Comparison of ENCODE assay signal across 37 cellular contexts in genomic region chr17:9845306-9845705, GRCh38. TPM values are rescaled to one million over a fixed set of nuclear protein-coding genes. Genes with fewer than 3 reads are reported as not detected.
"Had no signal": no experiment of that assay in that cellular context is flagged by ENCODE, and none has a peak within 500 bp of the region (broad histone marks: within the 10 kb centered on the region; RNA-seq: fewer than 3 reads in every experiment).

No MANE protein-coding gene starts in this region.

- H3K4me1 ChIP-seq: ascending aorta had no signal

- H3K36me3 Mint-ChIP-seq: activated naive CD8-positive, alpha-beta T cell treated with anti-CD3 and anti-CD28 coated beads for 36 hours; brain; T-cell had no signal

- DNase-seq: activated CD4-positive, alpha-beta T cell treated with anti-CD3 and anti-CD28 coated beads for 1 hour; activated CD4-positive, alpha-beta T cell treated with anti-CD3 and anti-CD28 coated beads for 48 hours; activated CD4-positive, CD25-positive, alpha-beta regulatory T cell; activated CD8-positive, alpha-beta T cell treated with anti-CD3 and anti-CD28 coated beads for 36 hours; activated effector memory CD4-positive, alpha-beta T cell treated with anti-CD3 and anti-CD28 coated beads, Interleukin-2, amount 50 U/mL, for 16 hours; activated naive CD4-positive, alpha-beta T cell; activated naive CD4-positive, alpha-beta T cell treated with anti-CD3 and anti-CD28 coated beads, Interleukin-2, amount 50 U/mL, for 16 hours; activated naive CD8-positive, alpha-beta T cell treated with anti-CD3 and anti-CD28 coated beads for 36 hours; activated T-cell treated with anti-CD3 and anti-CD28 coated beads, Interleukin-2, amount 50 U/mL, for 1 hour; activated T-cell treated with anti-CD3 and anti-CD28 coated beads, Interleukin-2, amount 50 U/mL, for 72 hours; amygdala; central memory CD4-positive, alpha-beta T cell; NCI-H1048; NCI-H1105 treated with DMSO at 0.1 percent for 48 hours; NCI-H1436 treated with DMSO at 0.1 percent for 48 hours; NCI-H1694 treated with DMSO at 0.1 percent for 48 hours; NCI-H2029; NCI-H345; NCI-H524 treated with DMSO at 0.1 percent for 48 hours; Peyer's patch; RPMI8226; SHP77 treated with DMSO at 0.1 percent for 48 hours; SK-N-SH; T-cell; T-helper 17 cell; T-helper 9 cell; WERI-Rb-1 had no signal

- H3K36me3 ChIP-seq: ascending aorta, Peyer's patch, SJSA1, WERI-Rb-1 had no signal

- H3K9me3 ChIP-seq: ascending aorta, Peyer's patch, SJSA1, SK-N-SH had no signal

- H3K27me3 ChIP-seq: ascending aorta, Peyer's patch, SJSA1 had no signal

- H3K27ac Mint-ChIP-seq: activated CD8-positive, alpha-beta T cell treated with anti-CD3 and anti-CD28 coated beads for 36 hours; activated naive CD8-positive, alpha-beta T cell treated with anti-CD3 and anti-CD28 coated beads for 36 hours; activated T-cell treated with anti-CD3 and anti-CD28 coated beads, Interleukin-2, amount 50 U/mL, for 72 hours; activated T-helper 17 cell treated with anti-CD3 and anti-CD28 coated beads, Interleukin-2, amount 50 U/mL, for 72 hours; brain; T-cell; T-helper 17 cell had no signal

- H3K9me3 Mint-ChIP-seq: activated CD8-positive, alpha-beta T cell treated with anti-CD3 and anti-CD28 coated beads for 36 hours; activated naive CD8-positive, alpha-beta T cell treated with anti-CD3 and anti-CD28 coated beads for 36 hours; activated T-cell treated with anti-CD3 and anti-CD28 coated beads, Interleukin-2, amount 50 U/mL, for 72 hours; activated T-helper 17 cell treated with anti-CD3 and anti-CD28 coated beads, Interleukin-2, amount 50 U/mL, for 72 hours; T-cell had no signal

- H3K27ac ChIP-seq: ascending aorta, Peyer's patch, SJSA1, WERI-Rb-1 had no signal

- H3K4me3 ChIP-seq: ascending aorta, K562, Peyer's patch, SJSA1 had no signal

- ATAC-seq: activated CD8-positive, alpha-beta T cell treated with anti-CD3 and anti-CD28 coated beads for 36 hours; activated T-cell treated with anti-CD3 and anti-CD28 coated beads, Interleukin-2, amount 50 U/mL, for 72 hours; activated T-helper 17 cell treated with anti-CD3 and anti-CD28 coated beads, Interleukin-2, amount 50 U/mL, for 72 hours; K562; T-cell; T-helper 17 cell had no signal

- H3K9ac ChIP-seq: SK-N-SH had no signal

- H3K4me1 Mint-ChIP-seq: activated naive CD8-positive, alpha-beta T cell treated with anti-CD3 and anti-CD28 coated beads for 36 hours; activated T-helper 17 cell treated with anti-CD3 and anti-CD28 coated beads, Interleukin-2, amount 50 U/mL, for 72 hours; brain; T-cell had no signal

- H3K4me2 ChIP-seq: SK-N-SH had no signal

- H3K9me2 ChIP-seq: SK-N-SH had no signal

- H3K4me3 Mint-ChIP-seq: activated CD8-positive, alpha-beta T cell treated with anti-CD3 and anti-CD28 coated beads for 36 hours; activated naive CD8-positive, alpha-beta T cell treated with anti-CD3 and anti-CD28 coated beads for 36 hours; activated T-cell treated with anti-CD3 and anti-CD28 coated beads, Interleukin-2, amount 50 U/mL, for 72 hours; activated T-helper 17 cell treated with anti-CD3 and anti-CD28 coated beads, Interleukin-2, amount 50 U/mL, for 72 hours; brain; T-cell; T-helper 17 cell had no signal

- FAIRE-seq: bronchial epithelial cell, K562 had no signal

RNA-seq across cellular contexts. Expression of gene GLP2R, which starts 19.6 kb away (rescaled TPM):
- total RNA-seq: activated CD8-positive, alpha-beta memory T cell treated with anti-CD3 and anti-CD28 coated beads for 36 hours; activated CD8-positive, alpha-beta T cell treated with anti-CD3 and anti-CD28 coated beads for 36 hours; activated naive CD8-positive, alpha-beta T cell treated with anti-CD3 and anti-CD28 coated beads for 36 hours; activated T-cell treated with anti-CD3 and anti-CD28 coated beads, Interleukin-2, amount 50 U/mL, for 72 hours; activated T-helper 17 cell treated with anti-CD3 and anti-CD28 coated beads, Interleukin-2, amount 50 U/mL, for 72 hours; ascending aorta; K562; T-cell; T-helper 17 cell had no signal
- polyA plus RNA-seq: K562, SK-N-SH had no signal

RNA-seq across cellular contexts. Expression of gene GSG1L2, which starts 23.4 kb away (rescaled TPM):
- total RNA-seq: activated CD8-positive, alpha-beta memory T cell treated with anti-CD3 and anti-CD28 coated beads for 36 hours; activated CD8-positive, alpha-beta T cell treated with anti-CD3 and anti-CD28 coated beads for 36 hours; activated naive CD8-positive, alpha-beta T cell treated with anti-CD3 and anti-CD28 coated beads for 36 hours; activated T-cell treated with anti-CD3 and anti-CD28 coated beads, Interleukin-2, amount 50 U/mL, for 72 hours; activated T-helper 17 cell treated with anti-CD3 and anti-CD28 coated beads, Interleukin-2, amount 50 U/mL, for 72 hours; ascending aorta; bronchial epithelial cell; cerebellum; K562; M059J; Peyer's patch; SJSA1; T-cell; T-helper 17 cell had no signal
- polyA plus RNA-seq: K562, SK-N-SH had no signal

RNA-seq across cellular contexts. Expression of gene DHRS7C, which starts 53.9 kb away (rescaled TPM):
- total RNA-seq: activated CD8-positive, alpha-beta memory T cell treated with anti-CD3 and anti-CD28 coated beads for 36 hours; activated CD8-positive, alpha-beta T cell treated with anti-CD3 and anti-CD28 coated beads for 36 hours; activated naive CD8-positive, alpha-beta T cell treated with anti-CD3 and anti-CD28 coated beads for 36 hours; activated T-cell treated with anti-CD3 and anti-CD28 coated beads, Interleukin-2, amount 50 U/mL, for 72 hours; activated T-helper 17 cell treated with anti-CD3 and anti-CD28 coated beads, Interleukin-2, amount 50 U/mL, for 72 hours; ascending aorta; bronchial epithelial cell; cerebellum; K562; M059J; NCI-H460; Peyer's patch; SJSA1; T-cell; T-helper 17 cell had no signal
- polyA plus RNA-seq: K562, SK-N-SH had no signal

RNA-seq across cellular contexts. Expression of gene RCVRN, which starts 59.8 kb away (rescaled TPM):
- total RNA-seq: activated CD8-positive, alpha-beta memory T cell treated with anti-CD3 and anti-CD28 coated beads for 36 hours; activated CD8-positive, alpha-beta T cell treated with anti-CD3 and anti-CD28 coated beads for 36 hours; activated naive CD8-positive, alpha-beta T cell treated with anti-CD3 and anti-CD28 coated beads for 36 hours; activated T-cell treated with anti-CD3 and anti-CD28 coated beads, Interleukin-2, amount 50 U/mL, for 72 hours; activated T-helper 17 cell treated with anti-CD3 and anti-CD28 coated beads, Interleukin-2, amount 50 U/mL, for 72 hours; ascending aorta; bronchial epithelial cell; K562; M059J; NCI-H460; Peyer's patch; T-helper 17 cell had no signal
- polyA plus RNA-seq: K562, SK-N-SH had no signal
